ENCODE assay signal across 34 cellular contexts in the genomic region with DNA sequence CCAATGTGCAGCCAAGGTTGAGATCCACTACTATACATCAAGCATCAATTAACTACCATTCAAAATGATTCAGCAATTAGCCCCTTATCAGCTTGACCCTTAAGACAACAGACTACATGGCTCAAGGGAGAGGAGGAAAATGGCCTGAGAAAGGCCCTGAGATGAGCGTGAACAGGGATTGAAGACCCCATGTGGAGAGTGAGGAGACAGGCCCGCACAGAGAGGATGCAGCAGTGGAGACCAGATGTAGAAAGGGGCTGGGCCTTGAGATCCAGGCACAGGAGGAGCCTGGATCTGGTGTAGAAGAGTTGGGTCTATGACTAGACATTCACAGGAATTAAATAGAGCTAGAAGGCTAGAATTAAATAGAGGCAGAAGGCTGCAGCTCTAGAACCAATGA.
"Had no signal": no experiment of that assay in that cellular context is flagged by ENCODE, and none has a peak within 500 bp of the region (broad histone marks: within the 10 kb centered on the region; RNA-seq: fewer than 3 reads in every experiment).

No MANE protein-coding gene starts in this region.

- H3K4me1 Mint-ChIP-seq: activated naive CD4-positive, alpha-beta T cell treated with anti-CD3 and anti-CD28 coated beads, Interleukin-2, amount 50 U/mL, for 24 hours; stimulated activated memory B cell treated with anti-CD40 and anti-IgM and Interleukin-4, amounts not matched to agents 10 μg/mL and 1 μg/mL and 100 μg/mL, for 72 hours had no signal

- H3K36me3 ChIP-seq: adrenal gland, esophagus squamous epithelium, ovary, prostate gland, uterus had no signal

- H3K9me3 ChIP-seq: adrenal gland, esophagus squamous epithelium, heart right ventricle, mucosa of descending colon, neutrophil, ovary, prostate gland, uterus had no signal

- H3K4me3 ChIP-seq: adrenal gland, esophagus squamous epithelium, heart right ventricle, lung, mucosa of descending colon, ovary, prostate gland, skin epidermis, uterus had no signal

- H3K27me3 ChIP-seq: adrenal gland, esophagus squamous epithelium, heart right ventricle, neutrophil, ovary, uterus had no signal

- H3K36me3 Mint-ChIP-seq: activated naive CD4-positive, alpha-beta T cell treated with anti-CD3 and anti-CD28 coated beads, Interleukin-2, amount 50 U/mL, for 24 hours; natural killer cell treated with Interleukin-12 subunit alpha and Interleukin-12 subunit beta and Interleukin-15 and Interleukin-18, amount 100 ng/mL, for 72 hours; stimulated activated memory B cell treated with anti-CD40 and anti-IgM and Interleukin-4, amounts not matched to agents 10 μg/mL and 1 μg/mL and 100 μg/mL, for 72 hours had no signal

- FAIRE-seq: endometrium had no signal

- H3K4me3 Mint-ChIP-seq: activated CD8-positive, alpha-beta memory T cell treated with anti-CD3 and anti-CD28 coated beads, Interleukin-2, amount 10 ng/mL, durations not matched to agents 7 days and 5 days; activated CD8-positive, alpha-beta T cell treated with anti-CD3 and anti-CD28 coated beads, Interleukin-2, amount 10 ng/mL, durations not matched to agents 7 days and 5 days; activated naive CD4-positive, alpha-beta T cell treated with anti-CD3 and anti-CD28 coated beads, Interleukin-2, amount 50 U/mL, for 24 hours; natural killer cell treated with Interleukin-12 subunit alpha and Interleukin-12 subunit beta and Interleukin-15 and Interleukin-18, amount 100 ng/mL, for 72 hours; stimulated activated memory B cell treated with anti-CD40 and anti-IgM and Interleukin-4, amounts not matched to agents 10 μg/mL and 1 μg/mL and 100 μg/mL, for 72 hours; stimulated activated naive CD8-positive, alpha-beta T cell treated with anti-CD3 and anti-CD28 coated beads, Interleukin-15, amount 100 ng/mL, for 72 hours; type B pancreatic cell had no signal

- H3K27me3 Mint-ChIP-seq: activated naive CD4-positive, alpha-beta T cell treated with anti-CD3 and anti-CD28 coated beads, Interleukin-2, amount 50 U/mL, for 24 hours; natural killer cell treated with Interleukin-12 subunit alpha and Interleukin-12 subunit beta and Interleukin-15 and Interleukin-18, amount 100 ng/mL, for 72 hours; stimulated activated memory B cell treated with anti-CD40 and anti-IgM and Interleukin-4, amounts not matched to agents 10 μg/mL and 1 μg/mL and 100 μg/mL, for 72 hours; stimulated activated naive CD8-positive, alpha-beta T cell treated with anti-CD3 and anti-CD28 coated beads, Interleukin-15, amount 100 ng/mL, for 72 hours; type B pancreatic cell had no signal

- H3K9me3 Mint-ChIP-seq: activated naive CD4-positive, alpha-beta T cell treated with anti-CD3 and anti-CD28 coated beads, Interleukin-2, amount 50 U/mL, for 24 hours; activated T-helper 2 cell treated with anti-CD3 and anti-CD28 coated beads, Interferon-gamma antibody, Interleukin-2, Interleukin-4, amounts not matched to agents 10 μg/mL and 5 μg/mL and 100 μg/mL, durations not matched to agents 14 hours and 24 hours and 36 hours; natural killer cell treated with Interleukin-12 subunit alpha and Interleukin-12 subunit beta and Interleukin-15 and Interleukin-18, amount 100 ng/mL, for 72 hours; stimulated activated memory B cell treated with anti-CD40 and anti-IgM and Interleukin-4, amounts not matched to agents 10 μg/mL and 1 μg/mL and 100 μg/mL, for 72 hours; stimulated activated naive CD8-positive, alpha-beta T cell treated with anti-CD3 and anti-CD28 coated beads, Interleukin-15, amount 100 ng/mL, for 72 hours; type B pancreatic cell had no signal

- H3K4me1 ChIP-seq: prostate gland, uterus had no signal

- H3K27ac ChIP-seq: adrenal gland, epithelial cell of prostate, esophagus squamous epithelium, heart right ventricle, neutrophil, ovary, prostate gland, skin epidermis, uterus had no signal

- DNase-seq: activated CD4-positive, alpha-beta T cell treated with anti-CD3 and anti-CD28 coated beads for 1 hour; activated CD4-positive, alpha-beta T cell treated with anti-CD3 and anti-CD28 coated beads, Interleukin-2, amount 50 U/mL, for 1 hour; activated CD8-positive, alpha-beta memory T cell treated with anti-CD3 and anti-CD28 coated beads, Interleukin-2, amount 10 ng/mL, durations not matched to agents 7 days and 5 days; activated CD8-positive, alpha-beta T cell treated with anti-CD3 and anti-CD28 coated beads, Interleukin-2, amount 10 ng/mL, durations not matched to agents 7 days and 5 days; activated T-cell treated with anti-CD3 and anti-CD28 coated beads, Interleukin-2, amount 50 U/mL, for 48 hours; adrenal gland; aorta; caudate nucleus; effector CD4-positive, alpha-beta T cell; esophagus squamous epithelium; foreskin melanocyte; heart right ventricle; kidney glomerular epithelial cell; mucosa of descending colon; ovary; retina; stimulated activated CD4-positive, alpha-beta T cell treated with anti-CD3 and anti-CD28 coated beads, Interleukin-4, amount 100 ng/mL, for 24 hours; stimulated activated naive CD8-positive, alpha-beta T cell treated with anti-CD3 and anti-CD28 coated beads, Interleukin-15, amount 100 ng/mL, for 72 hours; substantia nigra; T-helper 2 cell; uterus had no signal

- H3K27ac Mint-ChIP-seq: activated CD8-positive, alpha-beta memory T cell treated with anti-CD3 and anti-CD28 coated beads, Interleukin-2, amount 10 ng/mL, durations not matched to agents 7 days and 5 days; activated CD8-positive, alpha-beta T cell treated with anti-CD3 and anti-CD28 coated beads, Interleukin-2, amount 10 ng/mL, durations not matched to agents 7 days and 5 days; activated naive CD4-positive, alpha-beta T cell treated with anti-CD3 and anti-CD28 coated beads, Interleukin-2, amount 50 U/mL, for 24 hours; activated T-helper 2 cell treated with anti-CD3 and anti-CD28 coated beads, Interferon-gamma antibody, Interleukin-2, Interleukin-4, amounts not matched to agents 10 μg/mL and 5 μg/mL and 100 μg/mL, durations not matched to agents 14 hours and 24 hours and 36 hours; stimulated activated memory B cell treated with anti-CD40 and anti-IgM and Interleukin-4, amounts not matched to agents 10 μg/mL and 1 μg/mL and 100 μg/mL, for 72 hours; type B pancreatic cell had no signal

- ATAC-seq: activated CD8-positive, alpha-beta memory T cell treated with anti-CD3 and anti-CD28 coated beads, Interleukin-2, amount 10 ng/mL, durations not matched to agents 7 days and 5 days; activated CD8-positive, alpha-beta T cell treated with anti-CD3 and anti-CD28 coated beads, Interleukin-2, amount 10 ng/mL, durations not matched to agents 7 days and 5 days; heart right ventricle; left lobe of liver; mucosa of descending colon; natural killer cell treated with Interleukin-12 subunit alpha and Interleukin-12 subunit beta and Interleukin-15 and Interleukin-18, amount 100 ng/mL, for 72 hours; sciatic nerve; stimulated activated memory B cell treated with anti-CD40 and anti-IgM and Interleukin-4, amounts not matched to agents 10 μg/mL and 1 μg/mL and 100 μg/mL, for 72 hours; stimulated activated naive CD8-positive, alpha-beta T cell treated with anti-CD3 and anti-CD28 coated beads, Interleukin-15, amount 100 ng/mL, for 72 hours had no signal
